ENCODE assay signal across 20 cellular contexts in genomic region chr1:156865258-156865657, GRCh38. TPM values are rescaled to one million over a fixed set of nuclear protein-coding genes. Genes with fewer than 3 reads are reported as not detected.
"Had no signal": no experiment of that assay in that cellular context is flagged by ENCODE, and none has a peak within 500 bp of the region (broad histone marks: within the 10 kb centered on the region; RNA-seq: fewer than 3 reads in every experiment).

No MANE protein-coding gene starts in this region.

- H3K9me3 ChIP-seq: body of pancreas, gastroesophageal sphincter, tibial nerve had no signal

- H3K27me3 ChIP-seq: body of pancreas had no signal

- H3K4me1 ChIP-seq: parathyroid adenoma had no signal

- H2AFZ ChIP-seq: parathyroid adenoma had no signal

- H3K36me3 ChIP-seq: gastroesophageal sphincter, tibial nerve had no signal

- DNase-seq: activated CD4-positive, alpha-beta T cell treated with anti-CD3 and anti-CD28 coated beads for 48 hours; activated CD8-positive, alpha-beta memory T cell treated with anti-CD3 and anti-CD28 coated beads, Interleukin-2, amount 10 ng/mL, durations not matched to agents 7 days and 5 days; activated naive CD4-positive, alpha-beta T cell; activated T-cell treated with anti-CD3 and anti-CD28 coated beads, Interleukin-2, amount 50 U/mL, for 4 hours; amniotic stem cell; body of pancreas; central memory CD4-positive, alpha-beta T cell; cortex of kidney; effector memory CD4-positive, alpha-beta T cell; kidney; retina; T-helper 9 cell had no signal

- H3K36me3 Mint-ChIP-seq: activated CD8-positive, alpha-beta memory T cell treated with anti-CD3 and anti-CD28 coated beads, Interleukin-2, amount 10 ng/mL, durations not matched to agents 7 days and 5 days had no signal

- H3K4me3 ChIP-seq: body of pancreas, gastroesophageal sphincter, tibial nerve had no signal

- H3K27ac ChIP-seq: body of pancreas, epithelial cell of prostate, gastroesophageal sphincter, parathyroid adenoma, tibial nerve, VCaP had no signal

- H3K9me3 Mint-ChIP-seq: activated T-cell treated with anti-CD3 and anti-CD28 coated beads, Interleukin-2, amount 50 U/mL, for 4 hours had no signal

- H3K79me2 ChIP-seq: parathyroid adenoma had no signal

- H3K9ac ChIP-seq: parathyroid adenoma had no signal

- ATAC-seq: activated T-cell treated with anti-CD3 and anti-CD28 coated beads, Interleukin-2, amount 50 U/mL, for 4 hours; body of pancreas; gastroesophageal sphincter had no signal

- FAIRE-seq: kidney had no signal

- H3K4me3 Mint-ChIP-seq: activated CD8-positive, alpha-beta memory T cell treated with anti-CD3 and anti-CD28 coated beads, Interleukin-2, amount 10 ng/mL, durations not matched to agents 7 days and 5 days; activated T-cell treated with anti-CD3 and anti-CD28 coated beads, Interleukin-2, amount 50 U/mL, for 4 hours had no signal

RNA-seq across cellular contexts. Expression of gene INSRR, which starts 6.3 kb away (rescaled TPM):
- total RNA-seq: lower leg skin, subcutaneous adipose tissue had no signal

RNA-seq across cellular contexts. Expression of gene PEAR1, which starts 28.3 kb away (rescaled TPM):
- total RNA-seq: activated CD8-positive, alpha-beta memory T cell treated with anti-CD3 and anti-CD28 coated beads, Interleukin-2, amount 10 ng/mL, durations not matched to agents 7 days and 5 days had no signal

RNA-seq across cellular contexts. Expression of gene SH2D2A, which starts 48.6 kb away (rescaled TPM):
- total RNA-seq: skeletal muscle tissue had no signal

RNA-seq across cellular contexts. Expression of gene LRRC71, which starts 55.2 kb away (rescaled TPM):
- total RNA-seq: activated CD8-positive, alpha-beta memory T cell treated with anti-CD3 and anti-CD28 coated beads, Interleukin-2, amount 10 ng/mL, durations not matched to agents 7 days and 5 days; activated T-cell treated with anti-CD3 and anti-CD28 coated beads, Interleukin-2, amount 50 U/mL, for 4 hours; body of pancreas; lower leg skin; skeletal muscle tissue had no signal
